ENCODE assay signal across 14 cellular contexts in genomic region chr4:139645458-139645857, GRCh38.
"Had no signal": no experiment of that assay in that cellular context is flagged by ENCODE, and none has a peak within 500 bp of the region (broad histone marks: within the 10 kb centered on the region; RNA-seq: fewer than 3 reads in every experiment).

No MANE protein-coding gene starts in this region.

- H3K9me3 Mint-ChIP-seq: activated CD4-positive, alpha-beta T cell treated with anti-CD3 and anti-CD28 coated beads, Interleukin-2, amount 10 ng/mL, durations not matched to agents 7 days and 5 days; natural killer cell had no signal

- H3K4me3 Mint-ChIP-seq: activated CD4-positive, alpha-beta T cell treated with anti-CD3 and anti-CD28 coated beads, Interleukin-2, amount 10 ng/mL, durations not matched to agents 7 days and 5 days; natural killer cell had no signal

- H3K27ac ChIP-seq: brain microvascular endothelial cell, neutrophil, parathyroid adenoma, thoracic aorta had no signal

- H3K36me3 ChIP-seq: brain microvascular endothelial cell, neutrophil, thoracic aorta had no signal

- H3K27me3 ChIP-seq: brain microvascular endothelial cell, neutrophil had no signal

- H3K4me3 ChIP-seq: thoracic aorta had no signal

- H3K4me1 ChIP-seq: parathyroid adenoma had no signal

- H3K36me3 Mint-ChIP-seq: natural killer cell had no signal

- H3K27ac Mint-ChIP-seq: activated CD4-positive, alpha-beta T cell treated with anti-CD3 and anti-CD28 coated beads, Interleukin-2, amount 10 ng/mL, durations not matched to agents 7 days and 5 days; natural killer cell had no signal

- H3K9me3 ChIP-seq: neutrophil, thoracic aorta had no signal

- H3K4me1 Mint-ChIP-seq: activated CD4-positive, alpha-beta T cell treated with anti-CD3 and anti-CD28 coated beads, Interleukin-2, amount 10 ng/mL, durations not matched to agents 7 days and 5 days; natural killer cell had no signal

- DNase-seq: activated CD4-positive, alpha-beta T cell treated with anti-CD3 and anti-CD28 coated beads, Interleukin-2, amount 10 ng/mL, durations not matched to agents 7 days and 5 days; activated naive CD4-positive, alpha-beta T cell treated with Interleukin-2 at 50 U/mL for 16 hours; activated T-cell treated with anti-CD3 and anti-CD28 coated beads for 4 hours; anterior cingulate cortex; brain microvascular endothelial cell; foreskin fibroblast; glutamatergic neuron; hypothalamus; natural killer cell; stimulated activated CD4-positive, alpha-beta T cell treated with anti-CD3 and anti-CD28 coated beads, Interleukin-12 subunit alpha, Interleukin-12 subunit beta, amount 100 ng/mL, for 4 hours; stimulated activated CD4-positive, alpha-beta T cell treated with anti-CD3 and anti-CD28 coated beads, Interleukin-2, amount 100 ng/mL, for 24 hours had no signal
